In genomic region chr16:15928261-15929104, GRCh38 we compare ENCODE assay signal across 1 cellular context.
A peak's percentile ranks its signal among the peaks of the same experiment; 100 is the strongest.
TF ChIP-seq lines count a peak whose summit lies in the region.

No MANE protein-coding gene starts in this region.

TF ChIP-seq in HepG2, 621 proteins besides CTCF, POLR2A, EP300 and RAD21 (continued from another document):
- TF ChIP-seq ZNF646 (CRISPR knock-in tag; IDR thresholded peaks at IDR 0.05) (peak; percentile 55; the same call in 1 of the 2 replicates), ZNF501 (CRISPR knock-in tag; IDR thresholded peaks at IDR 0.05) (peak; percentile 58; the same call in 1 of the 2 replicates), KLF16 (CRISPR knock-in tag; IDR thresholded peaks at IDR 0.05) (peak in 1 of 2 experiments; percentile 60; a peak in 1 of 4 replicates), ZNF20 (CRISPR knock-in tag; IDR thresholded peaks at IDR 0.05) (no peak), SPEN (CRISPR knock-in tag; IDR thresholded peaks at IDR 0.05; ENCODE audit: low read depth) (peak; percentile 66), NFYC (CRISPR knock-in tag; IDR thresholded peaks at IDR 0.05) (no peak), FOXM1 (CRISPR knock-in tag; IDR thresholded peaks at IDR 0.05) (no peak), E2F1 (CRISPR knock-in tag; IDR thresholded peaks at IDR 0.05) (no peak; the same call in 1 of the 2 replicates), FOSL1 (CRISPR knock-in tag; IDR thresholded peaks at IDR 0.05; ENCODE audit: borderline replicate concordance) (no peak), ZSCAN31 (CRISPR knock-in tag; IDR thresholded peaks at IDR 0.05; ENCODE audit: low read depth) (no peak), ZNF549 (CRISPR knock-in tag; IDR thresholded peaks at IDR 0.05) (no peak), ZHX1 (CRISPR knock-in tag; IDR thresholded peaks at IDR 0.05; ENCODE audit: low read depth) (no peak), TEAD2 (CRISPR knock-in tag; IDR thresholded peaks at IDR 0.05) (no peak), HNRNPUL1 (IDR thresholded peaks at IDR 0.05; ENCODE audit: low read depth, low read length) (no peak), ZNF10 (CRISPR knock-in tag; IDR thresholded peaks at IDR 0.05; ENCODE audit: borderline replicate concordance, low read depth) (no peak), NFYB (CRISPR knock-in tag; IDR thresholded peaks at IDR 0.05) (no peak), ZNF350 (CRISPR knock-in tag; IDR thresholded peaks at IDR 0.05; ENCODE audit: borderline replicate concordance, low read depth) (no peak), ZNF891 (CRISPR knock-in tag; IDR thresholded peaks at IDR 0.05) (no peak), RELA (CRISPR knock-in tag; IDR thresholded peaks at IDR 0.05) (0 out of 2 replicates have a peak, but pooled peaks have one; percentile 31), TBX2 (CRISPR knock-in tag; IDR thresholded peaks at IDR 0.05; ENCODE audit: borderline replicate concordance) (0 out of 2 replicates have a peak, but pooled peaks have one; percentile 30), NR1H2 (CRISPR knock-in tag; IDR thresholded peaks at IDR 0.05; ENCODE audit: borderline replicate concordance, low read depth) (no peak), MEIS1 (CRISPR knock-in tag; IDR thresholded peaks at IDR 0.05; ENCODE audit: borderline replicate concordance) (peak; percentile 32; the same call in 1 of the 2 replicates), MAFG (CRISPR knock-in tag; IDR thresholded peaks at IDR 0.05) (no peak), ELF4 (CRISPR knock-in tag; IDR thresholded peaks at IDR 0.05; ENCODE audit: borderline replicate concordance) (no peak), FOXC1 (CRISPR knock-in tag; IDR thresholded peaks at IDR 0.05; ENCODE audit: borderline replicate concordance) (no peak), ZNF296 (CRISPR knock-in tag; conservative IDR thresholded peaks at IDR 0.05) (no peak), ZSCAN25 (CRISPR knock-in tag; IDR thresholded peaks at IDR 0.05) (peak; percentile 48; the same call in 1 of the 2 replicates), NCOA5 (CRISPR knock-in tag; IDR thresholded peaks at IDR 0.05) (no peak), MTERF4 (CRISPR knock-in tag; IDR thresholded peaks at IDR 0.05) (no peak), PLRG1 (conservative IDR thresholded peaks at IDR 0.05) (no peak)
- TF ChIP-seq, protein P1, sequence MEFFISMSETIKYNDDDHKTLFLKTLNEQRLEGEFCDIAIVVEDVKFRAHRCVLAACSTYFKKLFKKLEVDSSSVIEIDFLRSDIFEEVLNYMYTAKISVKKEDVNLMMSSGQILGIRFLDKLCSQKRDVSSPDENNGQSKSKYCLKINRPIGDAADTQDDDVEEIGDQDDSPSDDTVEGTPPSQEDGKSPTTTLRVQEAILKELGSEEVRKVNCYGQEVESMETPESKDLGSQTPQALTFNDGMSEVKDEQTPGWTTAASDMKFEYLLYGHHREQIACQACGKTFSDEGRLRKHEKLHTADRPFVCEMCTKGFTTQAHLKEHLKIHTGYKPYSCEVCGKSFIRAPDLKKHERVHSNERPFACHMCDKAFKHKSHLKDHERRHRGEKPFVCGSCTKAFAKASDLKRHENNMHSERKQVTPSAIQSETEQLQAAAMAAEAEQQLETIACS (CRISPR knock-in tag; IDR thresholded peaks at IDR 0.05): no peak
- TF ChIP-seq, protein P2, sequence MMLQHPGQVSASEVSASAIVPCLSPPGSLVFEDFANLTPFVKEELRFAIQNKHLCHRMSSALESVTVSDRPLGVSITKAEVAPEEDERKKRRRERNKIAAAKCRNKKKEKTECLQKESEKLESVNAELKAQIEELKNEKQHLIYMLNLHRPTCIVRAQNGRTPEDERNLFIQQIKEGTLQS (CRISPR knock-in tag; IDR thresholded peaks at IDR 0.05): no peak
- TF ChIP-seq, protein P3, sequence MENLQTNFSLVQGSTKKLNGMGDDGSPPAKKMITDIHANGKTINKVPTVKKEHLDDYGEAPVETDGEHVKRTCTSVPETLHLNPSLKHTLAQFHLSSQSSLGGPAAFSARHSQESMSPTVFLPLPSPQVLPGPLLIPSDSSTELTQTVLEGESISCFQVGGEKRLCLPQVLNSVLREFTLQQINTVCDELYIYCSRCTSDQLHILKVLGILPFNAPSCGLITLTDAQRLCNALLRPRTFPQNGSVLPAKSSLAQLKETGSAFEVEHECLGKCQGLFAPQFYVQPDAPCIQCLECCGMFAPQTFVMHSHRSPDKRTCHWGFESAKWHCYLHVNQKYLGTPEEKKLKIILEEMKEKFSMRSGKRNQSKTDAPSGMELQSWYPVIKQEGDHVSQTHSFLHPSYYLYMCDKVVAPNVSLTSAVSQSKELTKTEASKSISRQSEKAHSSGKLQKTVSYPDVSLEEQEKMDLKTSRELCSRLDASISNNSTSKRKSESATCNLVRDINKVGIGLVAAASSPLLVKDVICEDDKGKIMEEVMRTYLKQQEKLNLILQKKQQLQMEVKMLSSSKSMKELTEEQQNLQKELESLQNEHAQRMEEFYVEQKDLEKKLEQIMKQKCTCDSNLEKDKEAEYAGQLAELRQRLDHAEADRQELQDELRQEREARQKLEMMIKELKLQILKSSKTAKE (CRISPR knock-in tag; IDR thresholded peaks at IDR 0.05; ENCODE audit: borderline replicate concordance): no peak
TF ChIP-seq in HepG2: peak in this region for 156.
